In the genomic region with DNA sequence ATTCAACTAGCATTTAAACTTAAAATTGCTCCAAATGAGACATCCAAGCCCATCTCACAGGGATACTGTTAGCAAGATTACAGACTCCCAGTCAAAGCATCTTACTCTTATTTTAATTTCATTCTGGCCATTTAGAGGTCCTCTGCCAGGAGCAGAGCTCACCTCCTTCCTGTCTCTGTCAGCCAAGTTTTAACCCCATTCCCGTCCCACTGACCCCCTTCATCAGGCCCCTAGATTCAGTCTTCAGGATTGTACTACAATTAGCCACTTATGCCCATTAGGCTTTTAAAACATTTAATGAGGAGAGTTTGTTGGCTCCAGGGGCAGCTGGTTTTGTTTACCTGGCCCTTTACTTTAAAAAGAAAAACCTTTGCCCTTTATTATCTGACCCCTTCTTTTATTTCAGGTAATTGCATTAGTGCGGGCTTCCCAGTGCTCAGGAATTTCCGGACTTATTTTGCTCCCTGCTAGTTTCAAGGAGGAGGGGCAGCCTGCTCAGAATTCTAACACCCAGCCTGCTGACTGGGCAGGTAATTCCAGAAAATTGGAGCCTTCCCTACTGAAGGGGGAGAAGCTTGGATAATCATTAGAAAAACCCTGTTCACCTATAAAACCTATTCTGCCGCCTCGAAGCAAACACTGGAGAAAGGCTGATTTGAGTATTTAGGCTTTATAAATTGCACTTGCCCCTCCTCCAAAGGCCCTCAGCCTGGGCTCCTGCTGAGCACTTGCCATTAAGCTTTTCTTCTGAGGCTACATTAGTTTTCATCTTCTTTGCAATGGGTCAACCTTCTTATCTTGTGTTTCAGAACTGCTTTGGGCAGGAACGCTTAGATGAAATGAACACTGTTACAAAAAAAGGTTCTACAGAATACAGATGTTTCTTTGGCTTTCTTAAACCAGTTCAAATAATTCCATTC, we compare ENCODE assay signal across 27 cellular contexts.
DNase-seq lines count a peak whose midpoint lies in the region; ATAC-seq and TF ChIP-seq lines count a peak whose summit lies in the region.
"Had no signal": no experiment of that assay in that cellular context is flagged by ENCODE, and none has a peak within 500 bp of the region (broad histone marks: within the 10 kb centered on the region; RNA-seq: fewer than 3 reads in every experiment).

No MANE protein-coding gene starts in this region.

- H3K4me2 ChIP-seq in neuronal stem cell (ENCODE audit: insufficient read depth, low read length, poor library complexity, severe bottlenecking), result no peak overlapping the region
- H3K4me2 ChIP-seq: BLaER1 had no signal

- DNase-seq in NT2/D1 (ENCODE audit: low read depth, low spot score) (peak; percentile 30), iPS DF 6.9 (ENCODE audit: low read depth, low spot score) (peak; percentile 20), neuronal stem cell (ENCODE audit: low spot score) (peak; percentile 86), T1000 (lab: John Stamatoyannopoulos, UW) (no peak), DMS79 treated with DMSO at 0.1 percent for 48 hours (lab: John Stamatoyannopoulos, UW) (no peak), body of pancreas (no peak), NCI-H748 (lab: John Stamatoyannopoulos, UW; ENCODE audit: unreplicated experiment) (no peak)
- DNase-seq: activated CD4-positive, alpha-beta T cell treated with anti-CD3 and anti-CD28 coated beads for 1 hour; activated CD8-positive, alpha-beta T cell treated with anti-CD3 and anti-CD28 coated beads, Interleukin-2, amount 10 ng/mL, durations not matched to agents 7 days and 5 days; anterior cingulate cortex; Caco-2; colonic mucosa; Kasumi-1; lower lobe of right lung; mucosa of descending colon; NCI-H187; NCI-H2227 treated with DMSO at 0.1 percent for 48 hours; NCI-H748 treated with DMSO at 0.1 percent for 48 hours; psoas muscle; RPMI8226; stimulated activated CD4-positive, alpha-beta T cell treated with anti-CD3 and anti-CD28 coated beads, Interleukin-15, amount 100 ng/mL, for 24 hours; stimulated activated naive CD4-positive, alpha-beta T cell had no signal

- no peak for ATAC-seq in body of pancreas
- ATAC-seq: activated CD8-positive, alpha-beta T cell treated with anti-CD3 and anti-CD28 coated beads, Interleukin-2, amount 10 ng/mL, durations not matched to agents 7 days and 5 days; HepG2; lower lobe of right lung; mucosa of descending colon; psoas muscle had no signal

- no peak overlapping the region for H3K14ac ChIP-seq in neuronal stem cell (ENCODE audit: low read length)

- no peak overlapping the region for H3K9ac ChIP-seq in NT2/D1 (ENCODE audit: insufficient read length, low read depth)
- no peak overlapping the region for H3K9ac ChIP-seq in neuronal stem cell (ENCODE audit: low read depth, low read length, poor library complexity)
- H3K9ac ChIP-seq: BLaER1 had no signal

- H2AFZ ChIP-seq in neuronal stem cell (ENCODE audit: low read length), result no peak overlapping the region

- 0 out of 2 replicates have a peak, but pooled peaks cover 4% of the 10 kb centered on the region for H3K4me1 ChIP-seq in HEK293 (ENCODE audit: control insufficient read depth, insufficient read depth, low read length)
- H3K4me1 ChIP-seq in NT2/D1 (ENCODE audit: insufficient read depth, insufficient read length), result no peaks in the 10 kb centered on the region
- H3K4me1 ChIP-seq in iPS DF 6.9 (ENCODE audit: control insufficient read depth, insufficient read depth, low read length), result peaks cover 3% of the 10 kb centered on the region
- H3K4me1 ChIP-seq in neuronal stem cell (ENCODE audit: control insufficient read depth in 2 of 2, insufficient read depth in 1 of 2, low read depth in 1 of 2, low read length in 2 of 2), result peaks cover 0 to 15% of the 10 kb centered on the region in 2 donors
- H3K4me1 ChIP-seq in body of pancreas, result no peaks in the 10 kb centered on the region
- H3K4me1 ChIP-seq: BLaER1, Caco-2, colonic mucosa, esophagus muscularis mucosa, lower lobe of right lung, psoas muscle, suprapubic skin had no signal

- H3K27ac ChIP-seq in HEK293 (ENCODE audit: extremely low read depth, low read depth, low read length) (no peak overlapping the region), iPS DF 6.9 (ENCODE audit: low read length) (no peak overlapping the region), neuronal stem cell (replicated peaks; ENCODE audit: low read length) (peak overlapping the region; percentile 89), body of pancreas (no peak overlapping the region)
- H3K27ac ChIP-seq: BLaER1, colonic mucosa, esophagus muscularis mucosa, lower lobe of right lung, psoas muscle, suprapubic skin had no signal

- no CpG with 5 or more reads among the region's 6 CpGs for WGBS in iPS DF 6.9 (ENCODE audit: insufficient coverage, insufficient read length)
- no CpG with 5 or more reads among the region's 6 CpGs for WGBS in neuronal stem cell (ENCODE audit: extremely low coverage in 2 of 2, insufficient read length in 2 of 2, insufficient replicate concordance in 1 of 2), 2 donors
- 30 to 40% methylated on average over 6 of the region's 6 CpGs for WGBS in body of pancreas, 2 donors

- H2BK120ac ChIP-seq in neuronal stem cell (ENCODE audit: low read depth, low read length), result no peak overlapping the region

- POLR2A ChIA-PET in HEK293 (lab: Yijun Ruan, JAX), result no interaction called here

- H3K18ac ChIP-seq in neuronal stem cell (ENCODE audit: low read length), result no peak overlapping the region

- TF ChIP-seq POLR2A in body of pancreas (IDR thresholded peaks at IDR 0.05), result no peak

- no peak overlapping the region for H3K4me3 ChIP-seq in HEK293 (ENCODE audit: low read depth, low read length)
- H3K4me3 ChIP-seq in NT2/D1 (ENCODE audit: insufficient read length, low read depth), result no peak overlapping the region
- no peak overlapping the region for H3K4me3 ChIP-seq in iPS DF 6.9 (ENCODE audit: low read length)
- H3K4me3 ChIP-seq in neuronal stem cell (ENCODE audit: low read length in 2 of 2), result no peak overlapping the region
- H3K4me3 ChIP-seq in body of pancreas, result no peak overlapping the region
- H3K4me3 ChIP-seq: BLaER1, colonic mucosa, esophagus muscularis mucosa, lower lobe of right lung, mucosa of descending colon, psoas muscle, suprapubic skin had no signal

- no peak overlapping the region for H2BK12ac ChIP-seq in neuronal stem cell (ENCODE audit: low read length)

- no peak overlapping the region for H3K4ac ChIP-seq in neuronal stem cell (ENCODE audit: low read length)

- H3K79me1 ChIP-seq in neuronal stem cell (ENCODE audit: low read depth, low read length), result no peaks in the 10 kb centered on the region

- intact Hi-C loops in body of pancreas (cut with DNase I), result no loop called here

- no peak overlapping the region for H4K8ac ChIP-seq in neuronal stem cell (ENCODE audit: low read depth, low read length)

- no peak for TF ChIP-seq CTCF in HEK293 (tag by site-specific recombination; IDR thresholded peaks at IDR 0.05)
- TF ChIP-seq CTCF in body of pancreas (IDR thresholded peaks at IDR 0.05), result no peak

- H2BK15ac ChIP-seq in neuronal stem cell (ENCODE audit: low read length), result no peak overlapping the region

- H3K9me3 ChIP-seq in HEK293 (ENCODE audit: control insufficient read depth, insufficient read depth, low read depth, low read length) (no peaks in the 10 kb centered on the region), NT2/D1 (ENCODE audit: insufficient read depth, low read length) (no peaks in the 10 kb centered on the region), iPS DF 6.9 (ENCODE audit: control insufficient read depth, insufficient read depth, low read length) (no peaks in the 10 kb centered on the region), neuronal stem cell (replicated peaks in 1 of 2; ENCODE audit: control insufficient read depth in 2 of 2, insufficient read depth in 1 of 2, low read depth in 1 of 2, low read length in 2 of 2) (peaks cover 0 to 1% of the 10 kb centered on the region in 2 donors), body of pancreas (no peaks in the 10 kb centered on the region)
- H3K9me3 ChIP-seq: BLaER1, Caco-2, colonic mucosa, esophagus muscularis mucosa, lower lobe of right lung, mucosa of descending colon, psoas muscle, suprapubic skin had no signal

- CTCF ChIA-PET in HEK293 (lab: Yijun Ruan, JAX), result no interaction called here

- H3K23ac ChIP-seq in neuronal stem cell (ENCODE audit: low read depth, low read length, poor library complexity), result no peak overlapping the region

- H3K36me3 ChIP-seq in HEK293 (ENCODE audit: control insufficient read depth in 2 of 2, insufficient read depth in 1 of 2, low read length in 2 of 2), result no peaks in the 10 kb centered on the region
- no peaks in the 10 kb centered on the region for H3K36me3 ChIP-seq in NT2/D1 (ENCODE audit: insufficient read depth, insufficient read length, low read length)
- H3K36me3 ChIP-seq in iPS DF 6.9 (ENCODE audit: control insufficient read depth, insufficient read depth, low read length), result no peaks in the 10 kb centered on the region
- no peaks in the 10 kb centered on the region for H3K36me3 ChIP-seq in neuronal stem cell (replicated peaks in 1 of 2; ENCODE audit: control insufficient read depth in 2 of 2, insufficient read depth in 2 of 2, low read length in 2 of 2)
- no peaks in the 10 kb centered on the region for H3K36me3 ChIP-seq in body of pancreas (replicated peaks in 1 of 2; ENCODE audit: insufficient read depth in 1 of 2, low read depth in 2 of 2)
- H3K36me3 ChIP-seq: BLaER1, colonic mucosa, esophagus muscularis mucosa, lower lobe of right lung, suprapubic skin had no signal

- no peaks in the 10 kb centered on the region for H3K27me3 ChIP-seq in NT2/D1 (ENCODE audit: insufficient read depth, insufficient read length)
- no peaks in the 10 kb centered on the region for H3K27me3 ChIP-seq in iPS DF 6.9 (ENCODE audit: control insufficient read depth, insufficient read depth, low read length)
- no peaks in the 10 kb centered on the region for H3K27me3 ChIP-seq in neuronal stem cell (ENCODE audit: control insufficient read depth in 3 of 3, insufficient read depth in 3 of 3, low read depth in 1 of 3, low read length in 3 of 3)
- no peaks in the 10 kb centered on the region for H3K27me3 ChIP-seq in body of pancreas
- H3K27me3 ChIP-seq: BLaER1, colonic mucosa, esophagus muscularis mucosa had no signal

- no peak overlapping the region for H2AK5ac ChIP-seq in neuronal stem cell (ENCODE audit: low read depth, low read length)

- no peak overlapping the region for H2BK5ac ChIP-seq in neuronal stem cell (ENCODE audit: low read length)

- no peak overlapping the region for H4K91ac ChIP-seq in neuronal stem cell (ENCODE audit: low read depth, low read length, poor library complexity)

TF ChIP-seq in HEK293, 187 proteins besides CTCF, POLR2A, EP300 and RAD21 (continues in another document):
- no peak for TF ChIP-seq ZNF530 (tag by site-specific recombination; IDR thresholded peaks at IDR 0.05; ENCODE audit: low read depth)
- no peak for TF ChIP-seq ZNF423 (tag by site-specific recombination; IDR thresholded peaks at IDR 0.05)
- no peak for TF ChIP-seq HOXD13 (CRISPR knock-in tag; IDR thresholded peaks at IDR 0.05; ENCODE audit: borderline replicate concordance)
- TF ChIP-seq TRIM28 (IDR thresholded peaks at IDR 0.05; ENCODE audit: borderline replicate concordance, low read length), result peak; percentile 39; the same call in 1 of the 2 replicates
- TF ChIP-seq TCF7L2 (IDR thresholded peaks at IDR 0.05; ENCODE audit: borderline replicate concordance, low read depth, low read length), result peak; percentile 33; the same call in 1 of the 2 replicates
- no peak for TF ChIP-seq ZNF324 (tag by site-specific recombination; IDR thresholded peaks at IDR 0.05)
- TF ChIP-seq ZNF654 (tag by site-specific recombination; IDR thresholded peaks at IDR 0.05; ENCODE audit: low read depth), result no peak

Comparison
In these comparisons a context has a peak if more than half of its experiments do, and no peak if none do; other contexts are left out.
1. DNase-seq: peak in NT2/D1 (single experiment), iPS DF 6.9 (single experiment) and neuronal stem cell (single experiment); none in T1000 (single experiment), DMS79 treated with DMSO at 0.1 percent for 48 hours (single experiment), body of pancreas (0 of 4) and NCI-H748 (single experiment).